In the genomic region with DNA sequence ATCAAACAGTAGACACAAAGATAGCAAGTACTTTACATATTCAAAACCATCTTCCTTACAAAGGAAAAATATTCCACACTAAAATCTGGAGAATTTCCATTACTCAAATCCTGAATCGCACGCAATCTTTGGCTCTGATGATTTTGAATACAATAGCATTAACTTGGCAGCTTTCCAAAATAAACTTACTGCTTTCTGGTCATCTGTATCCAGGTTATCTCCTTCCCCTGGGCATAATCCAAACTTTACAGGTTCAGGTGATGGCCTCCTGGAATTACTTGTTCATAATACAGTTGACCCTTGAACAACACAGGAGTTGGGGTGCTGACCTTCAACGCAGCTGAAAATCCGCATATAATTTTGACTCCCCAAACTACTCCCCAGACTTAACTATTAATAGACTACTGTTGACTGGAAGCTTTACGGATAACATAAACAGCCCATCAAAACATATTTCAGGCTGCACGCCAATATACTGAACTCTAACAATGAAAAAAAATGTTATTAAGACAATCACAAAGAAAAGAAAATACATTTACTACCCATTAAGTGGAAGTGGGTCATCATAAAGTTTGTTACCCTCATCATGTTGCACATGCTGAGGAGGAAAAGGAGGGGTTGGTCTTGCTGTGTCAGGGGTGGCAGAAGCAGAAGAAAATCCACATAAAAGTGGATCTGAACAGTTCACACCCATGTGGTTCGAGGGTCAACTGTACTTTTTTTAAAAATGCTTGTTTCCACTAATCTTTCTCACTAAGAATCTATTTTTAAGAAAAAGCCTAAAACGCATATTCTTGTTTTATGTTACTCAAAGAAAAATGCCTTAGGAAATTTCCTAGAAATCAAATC, we compare ENCODE assay signal across 13 cellular contexts. TPM values are rescaled to one million over a fixed set of nuclear protein-coding genes. Genes with fewer than 3 reads are reported as not detected.
A peak's percentile ranks its signal among the peaks of the same experiment; 100 is the strongest.
DNase-seq lines count a peak whose midpoint lies in the region; ATAC-seq and TF ChIP-seq lines count a peak whose summit lies in the region.
"Had no signal": no experiment of that assay in that cellular context is flagged by ENCODE, and none has a peak within 500 bp of the region (broad histone marks: within the 10 kb centered on the region; RNA-seq: fewer than 3 reads in every experiment).

No MANE protein-coding gene starts in this region.

- no peaks in the 10 kb centered on the region for H3K36me3 ChIP-seq in heart right ventricle
- H3K36me3 ChIP-seq in PC-9 (ENCODE audit: low read depth): peaks cover 26% of the 10 kb centered on the region; the same call in 1 of the 2 replicates
- no peaks in the 10 kb centered on the region for H3K36me3 ChIP-seq in upper lobe of left lung
- H3K36me3 ChIP-seq: neural progenitor cell, suprapubic skin had no signal

- peaks cover 0 to 76% (median 56%) of the 10 kb centered on the region in 9 donors for H3K4me1 ChIP-seq in heart right ventricle
- peaks cover 54% of the 10 kb centered on the region for H3K4me1 ChIP-seq in PC-9 (replicated peaks; ENCODE audit: insufficient read depth)
- peaks cover 4 to 15% (median 10%) of the 10 kb centered on the region in 4 donors for H3K4me1 ChIP-seq in upper lobe of left lung

- no peaks in the 10 kb centered on the region for H3K27me3 ChIP-seq in heart right ventricle
- no peaks in the 10 kb centered on the region for H3K27me3 ChIP-seq in PC-9 (ENCODE audit: insufficient read depth, low read depth)
- H3K27me3 ChIP-seq in upper lobe of left lung: no peaks in the 10 kb centered on the region
- H3K27me3 ChIP-seq: neural progenitor cell, suprapubic skin had no signal

- no peaks in the 10 kb centered on the region; the same call in 1 of the 2 replicates for H4K20me1 ChIP-seq in PC-9 (ENCODE audit: insufficient read depth)

- TF ChIP-seq POLR2A in upper lobe of left lung (IDR thresholded peaks at IDR 0.05): no peak

- H3K9me3 ChIP-seq in heart right ventricle (no peaks in the 10 kb centered on the region), PC-9 (ENCODE audit: insufficient read depth, low read depth) (no peaks in the 10 kb centered on the region), upper lobe of left lung (no peaks in the 10 kb centered on the region)
- H3K9me3 ChIP-seq: suprapubic skin had no signal

- peak overlapping the region in 9 of 10 donors; percentile 17 to 71 (median 45) for H3K27ac ChIP-seq in heart right ventricle
- no peak overlapping the region for H3K27ac ChIP-seq in PC-9
- H3K27ac ChIP-seq in upper lobe of left lung: peak overlapping the region in 3 of 4 donors; percentile 3 to 63 (median 37)
- H3K27ac ChIP-seq: neural progenitor cell, suprapubic skin had no signal

- peak overlapping the region; percentile 1; the same call in 1 of the 2 replicates for H3K4me2 ChIP-seq in PC-9
- H3K4me2 ChIP-seq: neural progenitor cell had no signal

- no peak overlapping the region for H3K4me3 ChIP-seq in heart right ventricle
- H3K4me3 ChIP-seq in PC-9: no peak overlapping the region
- no peak overlapping the region for H3K4me3 ChIP-seq in fibroblast of the aortic adventitia (ENCODE audit: low read depth, low read length)
- H3K4me3 ChIP-seq in upper lobe of left lung: no peak overlapping the region
- H3K4me3 ChIP-seq: neural progenitor cell, suprapubic skin had no signal

- BruUV-seq in PC-9 (replicated peaks; lab: Mats Ljungman, UMichigan): no TSS peak

- WGBS in heart right ventricle, 2 donors: 47 to 49% methylated on average over 8 of the region's 8 CpGs
- 56 to 59% methylated on average over 8 of the region's 8 CpGs for WGBS in upper lobe of left lung, 2 donors

- H3K9me2 ChIP-seq in PC-9 (ENCODE audit: insufficient read depth): no peaks in the 10 kb centered on the region

- POLR2A ChIA-PET in PC-9 (lab: Charles Lee; ENCODE audit: unreplicated experiment): interaction anchor here (0.7 kb wide), 1 partner anchor 153 kb away, joined by 8 read pairs; no protein-coding TSS in a partner anchor

- H2AFZ ChIP-seq in PC-9: no peak overlapping the region
- H2AFZ ChIP-seq: neural progenitor cell had no signal

- 0 out of 2 replicates have a peak, but pooled peaks cover 5% of the 10 kb centered on the region for H3F3A ChIP-seq in PC-9 (ENCODE audit: insufficient read depth, low read depth)

- peak in 1 of 4 donors; percentile 16 for TF ChIP-seq EP300 in upper lobe of left lung (IDR thresholded peaks at IDR 0.05)

- CTCF ChIA-PET in PC-9 (lab: Charles Lee): no interaction called here

- H3K79me2 ChIP-seq in PC-9 (ENCODE audit: low read depth): peaks cover 96% of the 10 kb centered on the region

- DNase-seq in heart right ventricle (peak in 1 of 2 donors; percentile 20), left cardiac atrium (no peak), PC-9 (peak; percentile 9 to 38), fibroblast of the aortic adventitia (ENCODE audit: low read depth) (peak; percentile 75), upper lobe of left lung (no peak), SW 1271 (lab: John Stamatoyannopoulos, UW) (no peak)
- DNase-seq: activated naive CD4-positive, alpha-beta T cell treated with Interleukin-2 at 50 U/mL for 16 hours; Kasumi-1; stimulated activated CD4-positive, alpha-beta T cell treated with anti-CD3 and anti-CD28 coated beads, Interleukin-2, amount 100 ng/mL, for 48 hours had no signal

- intact Hi-C loops in heart right ventricle (cut with DNase I): no loop called here
- intact Hi-C loops in left cardiac atrium (cut with DNase I): no loop called here
- intact Hi-C loops in PC-9 (cut with micrococcal nuclease; ENCODE audit: unreplicated experiment): loop anchor here (1.0 to 5.0 kb wide), 2 partner anchors 8 to 475 kb away; partner anchors contain the start of gene JRKL

- TF ChIP-seq CTCF in heart right ventricle (IDR thresholded peaks at IDR 0.05) (no peak), PC-9 (conservative IDR thresholded peaks at IDR 0.05) (no peak), fibroblast of the aortic adventitia (IDR thresholded peaks at IDR 0.05; ENCODE audit: insufficient read depth, low read length) (no peak), upper lobe of left lung (IDR thresholded peaks at IDR 0.05) (no peak)

- ATAC-seq in heart right ventricle (peak in 6 of 8 donors; percentile 34 to 82 (median 70)), left cardiac atrium (no peak), upper lobe of left lung (ENCODE audit: low FRiP score in 2 of 2) (no peak), HG03565 (IDR thresholded peaks at IDR 0.05; ENCODE audit: unreplicated experiment) (no peak), HG02798 (IDR thresholded peaks at IDR 0.05; ENCODE audit: poor library complexity, unreplicated experiment) (no peak)

RNA-seq across cellular contexts. Expression of gene MTMR2, which starts 6.5 kb away (rescaled TPM):
- total RNA-seq in heart right ventricle (10 to 100 TPM; 16.3 to 23.1 (median 20.3) TPM), left cardiac atrium (10 to 100 TPM; 15.6 to 22.0 TPM), PC-9 (2021) (41.6 and 60.7 TPM in 2 replicates), fibroblast of the aortic adventitia (ENCODE audit: low replicate concordance) (27.6 and 31.9 TPM in 2 replicates), upper lobe of left lung (10 to 100 TPM in 5 of 6 donors, 1 to 10 TPM in 1; 6.3 to 32.5 (median 25.0) TPM)
- polyA plus RNA-seq in heart right ventricle: 10 to 100 TPM in 1 of 2 donors, 1 to 10 TPM in 1; 7.8 to 10.2 TPM

Comparison
In these comparisons a context has a peak if more than half of its experiments do, and no peak if none do; other contexts are left out.
1. ATAC-seq: peak in heart right ventricle (6 of 8); none in left cardiac atrium (0 of 2), upper lobe of left lung (0 of 2), HG03565 (single experiment) and HG02798 (single experiment).
2. DNase-seq: peak in PC-9 (2 of 2) and fibroblast of the aortic adventitia (single experiment); none in left cardiac atrium (single experiment), upper lobe of left lung (0 of 2) and SW 1271 (0 of 2).